ENCODE assay signal across 3 cellular contexts in the genomic region with DNA sequence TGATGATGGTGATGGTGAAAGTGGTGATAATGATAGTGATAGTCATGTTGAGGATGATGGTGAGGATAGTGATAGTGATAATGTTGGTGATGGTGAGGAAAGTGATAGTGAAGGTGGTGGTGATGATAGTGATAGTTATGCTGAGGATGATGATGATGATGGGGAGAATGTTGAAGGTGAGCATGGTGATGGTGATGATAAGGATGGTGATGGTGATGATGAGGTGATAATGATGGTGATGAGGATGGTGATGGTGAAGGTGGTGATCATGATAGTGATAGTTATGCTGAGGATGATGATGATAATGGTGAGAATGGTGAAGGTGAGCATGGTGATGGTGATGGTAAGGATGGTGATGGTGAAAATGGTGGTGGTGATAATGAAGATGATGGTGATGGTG.
TF ChIP-seq lines count a peak whose summit lies in the region.

No MANE protein-coding gene starts in this region.

TF ChIP-seq in HepG2, 621 proteins besides CTCF, POLR2A, EP300 and RAD21 (continues in another document):
- TF ChIP-seq SP1 (IDR thresholded peaks at IDR 0.05) (0 out of 2 replicates have a peak, but pooled peaks have one; percentile 35), SP1 (CRISPR knock-in tag; IDR thresholded peaks at IDR 0.05) (no peak), ZNF207 (IDR thresholded peaks at IDR 0.05; ENCODE audit: borderline replicate concordance) (peak; percentile 84; the same call in 1 of the 2 replicates), ZNF20 (CRISPR knock-in tag; IDR thresholded peaks at IDR 0.05) (no peak), LCORL (IDR thresholded peaks at IDR 0.05) (peak; percentile 41; the same call in 1 of the 2 replicates), LCORL (CRISPR knock-in tag; IDR thresholded peaks at IDR 0.05) (no peak), FOXP1 (IDR thresholded peaks at IDR 0.05) (peak; percentile 50; the same call in 1 of the 2 replicates), FOXP1 (CRISPR knock-in tag; IDR thresholded peaks at IDR 0.05) (no peak), FOXA1 (IDR thresholded peaks at IDR 0.05) (peak; percentile 50), FOXA1 (CRISPR knock-in tag; IDR thresholded peaks at IDR 0.05) (no peak), SOX6 (IDR thresholded peaks at IDR 0.05) (peak; percentile 78), SOX6 (CRISPR knock-in tag; IDR thresholded peaks at IDR 0.05) (no peak), FOXK2 (IDR thresholded peaks at IDR 0.05) (0 out of 2 replicates have a peak, but pooled peaks have one; percentile 17), PLRG1 (conservative IDR thresholded peaks at IDR 0.05) (peak; percentile 99), RAD51 (IDR thresholded peaks at IDR 0.05; ENCODE audit: borderline replicate concordance) (0 out of 2 replicates have a peak, but pooled peaks have one; percentile 9), FOXO1 (CRISPR knock-in tag; IDR thresholded peaks at IDR 0.05) (no peak), HNRNPLL (IDR thresholded peaks at IDR 0.05; ENCODE audit: low read depth, low read length, poor library complexity, severe bottlenecking) (no peak), ZNF282 (IDR thresholded peaks at IDR 0.05; ENCODE audit: partially characterized antibody) (peak; percentile 48), ZNF263 (CRISPR knock-in tag; IDR thresholded peaks at IDR 0.05) (no peak), JUND (CRISPR knock-in tag; IDR thresholded peaks at IDR 0.05) (0 out of 2 replicates have a peak, but pooled peaks have one; percentile 22), MNT (IDR thresholded peaks at IDR 0.05) (0 out of 2 replicates have a peak, but pooled peaks have one; percentile 4), IKZF1 (IDR thresholded peaks at IDR 0.05) (peak; percentile 52; the same call in 1 of the 2 replicates), CREB1 (IDR thresholded peaks at IDR 0.05) (peak; percentile 93), CREB1 (CRISPR knock-in tag; IDR thresholded peaks at IDR 0.05) (no peak)
- TF ChIP-seq, protein P1, sequence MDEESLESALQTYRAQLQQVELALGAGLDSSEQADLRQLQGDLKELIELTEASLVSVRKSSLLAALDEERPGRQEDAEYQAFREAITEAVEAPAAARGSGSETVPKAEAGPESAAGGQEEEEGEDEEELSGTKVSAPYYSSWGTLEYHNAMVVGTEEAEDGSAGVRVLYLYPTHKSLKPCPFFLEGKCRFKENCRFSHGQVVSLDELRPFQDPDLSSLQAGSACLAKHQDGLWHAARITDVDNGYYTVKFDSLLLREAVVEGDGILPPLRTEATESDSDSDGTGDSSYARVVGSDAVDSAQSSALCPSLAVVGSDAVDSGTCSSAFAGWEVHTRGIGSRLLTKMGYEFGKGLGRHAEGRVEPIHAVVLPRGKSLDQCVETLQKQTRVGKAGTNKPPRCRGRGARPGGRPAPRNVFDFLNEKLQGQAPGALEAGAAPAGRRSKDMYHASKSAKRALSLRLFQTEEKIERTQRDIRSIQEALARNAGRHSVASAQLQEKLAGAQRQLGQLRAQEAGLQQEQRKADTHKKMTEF (CRISPR knock-in tag; IDR thresholded peaks at IDR 0.05) = no peak

TF ChIP-seq in HEK293, 187 proteins besides CTCF, POLR2A, EP300 and RAD21:
- TF ChIP-seq ZNF146 (tag by site-specific recombination; IDR thresholded peaks at IDR 0.05) (0 out of 2 replicates have a peak, but pooled peaks have one; percentile 4), ZNF664 (tag by site-specific recombination; IDR thresholded peaks at IDR 0.05) (no peak), ZNF670 (tag by site-specific recombination; IDR thresholded peaks at IDR 0.05; ENCODE audit: low read depth) (0 out of 2 replicates have a peak, but pooled peaks have one; percentile 56), ZBTB20 (tag by site-specific recombination; IDR thresholded peaks at IDR 0.05) (no peak), PRDM1 (tag by site-specific recombination; IDR thresholded peaks at IDR 0.05) (peak; percentile 99), ZNF513 (tag by site-specific recombination; IDR thresholded peaks at IDR 0.05) (peak; percentile 92), ZNF174 (tag by site-specific recombination; IDR thresholded peaks at IDR 0.05) (no peak)

TF ChIP-seq in H1, 55 proteins besides CTCF, POLR2A, EP300 and RAD21:
- TF ChIP-seq FOSL1 (IDR thresholded peaks at IDR 0.05; ENCODE audit: insufficient read depth, low read depth, low read length) = no peak
- TF ChIP-seq NANOG (IDR thresholded peaks at IDR 0.05; ENCODE audit: insufficient read depth, low read depth, low read length, poor library complexity, severe bottlenecking) = no peak
